8 cellular contexts compared by ENCODE assay signal in genomic region chr15:82571722-82572222, GRCh38. TPM values are rescaled to one million over a fixed set of nuclear protein-coding genes. Genes with fewer than 3 reads are reported as not detected.
DNase-seq lines count a peak whose midpoint lies in the region; ATAC-seq lines count a peak whose summit lies in the region.

No MANE protein-coding gene starts in this region.

- DNase-seq in GM04504 (ENCODE audit: low read depth) (peak; percentile 59), NCI-H82 (lab: John Stamatoyannopoulos, UW) (peak; percentile 84), fibroblast of gingiva (ENCODE audit: low read depth) (peak; percentile 60), aorta (peak; percentile 78 to 81), DMS153 (lab: John Stamatoyannopoulos, UW) (no peak), SIG-M5 (lab: John Stamatoyannopoulos, UW) (no peak)

- H3K27me3 ChIP-seq in mucosa of rectum (ENCODE audit: control insufficient read depth in 2 of 2, insufficient read depth in 2 of 2, low read length in 2 of 2) (peaks cover 6 to 16% of the 10 kb centered on the region in 2 donors), aorta (ENCODE audit: control insufficient read depth in 1 of 2, insufficient read depth in 2 of 2, low read length in 1 of 2) (no peaks in the 10 kb centered on the region)

- H3K27ac ChIP-seq in mucosa of rectum (ENCODE audit: low read depth in 2 of 2, low read length in 2 of 2) (peak overlapping the region in 1 of 2 donors; percentile 35), aorta (ENCODE audit: low read depth in 1 of 2, low read length in 2 of 2) (no peak overlapping the region)

- WGBS in aorta, 2 donors, result 1% methylated on average over 17 of the region's 17 CpGs

- H3K9ac ChIP-seq in mucosa of rectum (ENCODE audit: low read depth in 1 of 2, low read length in 2 of 2), result peak overlapping the region in 1 of 2 donors; percentile 26

- H3K9me3 ChIP-seq in mucosa of rectum (ENCODE audit: control insufficient read depth in 2 of 2, low read length in 2 of 2), result no peaks in the 10 kb centered on the region
- no peaks in the 10 kb centered on the region for H3K9me3 ChIP-seq in aorta (ENCODE audit: control insufficient read depth, low read length)

- H3K36me3 ChIP-seq in mucosa of rectum (ENCODE audit: control insufficient read depth in 2 of 2, insufficient read depth in 2 of 2, low read length in 2 of 2), result no peaks in the 10 kb centered on the region
- H3K36me3 ChIP-seq in aorta (ENCODE audit: control insufficient read depth in 1 of 2, insufficient read depth in 2 of 2, low read length in 1 of 2), result no peaks in the 10 kb centered on the region

- H3K4me3 ChIP-seq in mucosa of rectum (ENCODE audit: low read length in 2 of 2) (peak overlapping the region; percentile 56 to 67), aorta (ENCODE audit: low read length in 2 of 2) (peak overlapping the region in 1 of 2 donors; percentile 30)

- peak; percentile 93 for ATAC-seq in aorta (ENCODE audit: low FRiP score)
- ATAC-seq in GM19324 (IDR thresholded peaks at IDR 0.05; ENCODE audit: low FRiP score, unreplicated experiment), result no peak

- H3K4me1 ChIP-seq in mucosa of rectum (ENCODE audit: control insufficient read depth in 2 of 2, insufficient read depth in 2 of 2, low read length in 2 of 2) (no peaks in the 10 kb centered on the region), aorta (ENCODE audit: control insufficient read depth in 1 of 2, insufficient read depth in 2 of 2, low read length in 2 of 2) (no peaks in the 10 kb centered on the region)

- intact Hi-C loops in aorta (cut with DNase I), result no loop called here

RNA-seq across cellular contexts. Expression of gene RPS17, which starts 31.5 kb away (rescaled TPM):
- total RNA-seq in aorta, result 1,000 to 10,000 TPM; 1,022 to 1,110 TPM
- 1,000 to 10,000 TPM; 4,105 to 7,043 TPM for polyA plus RNA-seq in aorta

Comparison
In these comparisons a context has a peak if more than half of its experiments do, and no peak if none do; other contexts are left out.
1. DNase-seq: peak in GM04504 (single experiment), NCI-H82 (single experiment), fibroblast of gingiva (single experiment) and aorta (2 of 2); none in DMS153 (single experiment) and SIG-M5 (single experiment).